Comparison of ENCODE assay signal across 7 cellular contexts in the genomic region with DNA sequence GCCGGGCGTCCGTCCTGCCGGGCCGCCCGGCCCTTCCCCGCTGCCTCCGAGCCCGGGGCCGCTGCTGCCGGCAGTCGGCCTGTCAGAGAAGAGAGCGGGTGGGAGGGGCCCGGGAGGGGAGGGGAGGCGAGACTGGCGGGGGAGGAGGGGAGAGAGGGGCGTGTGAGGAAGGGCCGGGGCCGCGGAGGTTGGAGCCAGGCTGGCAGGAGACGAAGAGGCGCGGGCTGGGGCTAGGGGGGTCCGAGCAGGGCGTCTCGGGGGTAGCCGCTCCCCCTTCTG. TPM values are rescaled to one million over a fixed set of nuclear protein-coding genes. Genes with fewer than 3 reads are reported as not detected.
A peak's percentile ranks its signal among the peaks of the same experiment; 100 is the strongest.
DNase-seq lines count a peak whose midpoint lies in the region; ATAC-seq and TF ChIP-seq lines count a peak whose summit lies in the region.

No MANE protein-coding gene starts in this region.

- WGBS in heart right ventricle, 2 donors: 0 to 1% methylated on average over 22 to 27 of the region's 27 CpGs

- no peaks in the 10 kb centered on the region for H3K9me3 ChIP-seq in heart right ventricle

- no peak for TF ChIP-seq CTCF in heart right ventricle (IDR thresholded peaks at IDR 0.05)

- H3K36me3 ChIP-seq in heart right ventricle: peaks cover 0 to 16% (median 0%) of the 10 kb centered on the region in 9 donors

- no peaks in the 10 kb centered on the region for H3K27me3 ChIP-seq in heart right ventricle

- H3K4me1 ChIP-seq in heart right ventricle: peaks cover 0 to 47% (median 31%) of the 10 kb centered on the region in 9 donors

- peak overlapping the region; percentile 94 to 99 (median 97) for H3K27ac ChIP-seq in heart right ventricle

- ATAC-seq in GM21367 (IDR thresholded peaks at IDR 0.05; ENCODE audit: unreplicated experiment) (peak; percentile 16), heart right ventricle (peak; percentile 66 to 88 (median 73))

- DNase-seq in GM03348 (ENCODE audit: low spot score): peak; percentile 89
- peak; percentile 62 for DNase-seq in HPDE6-E6E7 (ENCODE audit: extremely low spot score)
- peak; percentile 65 for DNase-seq in activated CD8-positive, alpha-beta memory T cell treated with anti-CD3 and anti-CD28 coated beads, Interleukin-2, amount 50 U/mL, for 1 hour (ENCODE audit: extremely low read depth)
- DNase-seq in heart right ventricle: no peak
- DNase-seq in skeletal muscle cell (ENCODE audit: low read depth): no peak
- no peak for DNase-seq in NCI-H187 treated with DMSO at 0.1 percent for 48 hours (lab: John Stamatoyannopoulos, UW)

- intact Hi-C loops in heart right ventricle (cut with DNase I): loop anchor here in 6 of 10 donors (1.0 to 10.0 kb wide), 7 partner anchors 39 to 88 kb away; a partner anchor contains a TSS

- peak overlapping the region; percentile 85 to 100 (median 100) for H3K4me3 ChIP-seq in heart right ventricle
- peak overlapping the region; percentile 87 for H3K4me3 ChIP-seq in skeletal muscle cell (ENCODE audit: low read depth, low read length)

RNA-seq across cellular contexts. Expression of a gene that starts 0.6 kb away (rescaled TPM):
- total RNA-seq in heart right ventricle: 10 to 100 TPM; 11.8 to 31.1 (median 29.3) TPM
- polyA plus RNA-seq in heart right ventricle: 1 to 10 TPM; 1.5 to 7.2 TPM

Comparison
In these comparisons a context has a peak if more than half of its experiments do, and no peak if none do; other contexts are left out.
1. DNase-seq: peak in GM03348 (single experiment), HPDE6-E6E7 (single experiment) and activated CD8-positive, alpha-beta memory T cell treated with anti-CD3 and anti-CD28 coated beads, Interleukin-2, amount 50 U/mL, for 1 hour (single experiment); none in heart right ventricle (0 of 2), skeletal muscle cell (single experiment) and NCI-H187 treated with DMSO at 0.1 percent for 48 hours (single experiment).